36 cellular contexts compared by ENCODE assay signal in genomic region chr10:99967961-99968360, GRCh38.
"Had no signal": no experiment of that assay in that cellular context is flagged by ENCODE, and none has a peak within 500 bp of the region (broad histone marks: within the 10 kb centered on the region; RNA-seq: fewer than 3 reads in every experiment).

No MANE protein-coding gene starts in this region.

- H3K36me3 ChIP-seq: breast epithelium, colonic mucosa had no signal

- H3K9me3 Mint-ChIP-seq: activated B cell treated with CpG ODN at 0.5 μM for 24 hours; activated CD4-positive, alpha-beta memory T cell treated with anti-CD3 and anti-CD28 coated beads for 36 hours; activated CD4-positive, alpha-beta T cell treated with anti-CD3 and anti-CD28 coated beads, Interleukin-2, amount 10 ng/mL, durations not matched to agents 24 days and 14 days; activated naive CD4-positive, alpha-beta T cell treated with anti-CD3 and anti-CD28 coated beads for 36 hours; activated naive CD4-positive, alpha-beta T cell treated with anti-CD3 and anti-CD28 coated beads, Interleukin-2, amount 50 U/mL, for 24 hours; activated naive CD8-positive, alpha-beta T cell treated with anti-CD3 and anti-CD28 coated beads for 36 hours; activated naive CD8-positive, alpha-beta T cell treated with anti-CD3 and anti-CD28 coated beads, Interleukin-2, amount 50 U/mL, for 24 hours; activated T-helper 1 cell treated with anti-CD3 and anti-CD28 coated beads, Interleukin-12 subunit alpha, Interleukin-12 subunit beta, Interleukin-2, Interleukin-4 antibody, amounts not matched to agents 30 ng/mL and 10 ng/mL and 1 ng/mL, durations not matched to agents 14 hours and 24 hours and 36 hours; activated T-helper 2 cell treated with anti-CD3 and anti-CD28 coated beads, Interferon-gamma antibody, Interleukin-2, Interleukin-4, amounts not matched to agents 10 μg/mL and 5 μg/mL and 100 μg/mL, durations not matched to agents 14 hours and 24 hours and 36 hours; brain; T-helper 2 cell treated with Interferon-gamma antibody and Interleukin-4, amounts not matched to agents 5 μg/mL and 100 μg/mL, for 36 hours had no signal

- H3K4me3 Mint-ChIP-seq: activated B cell treated with CpG ODN at 0.5 μM for 24 hours; activated CD4-positive, alpha-beta memory T cell treated with anti-CD3 and anti-CD28 coated beads for 36 hours; activated CD4-positive, alpha-beta T cell treated with anti-CD3 and anti-CD28 coated beads for 36 hours; activated CD4-positive, alpha-beta T cell treated with anti-CD3 and anti-CD28 coated beads, Interleukin-2, amount 10 ng/mL, durations not matched to agents 24 days and 14 days; activated CD8-positive, alpha-beta memory T cell treated with anti-CD3 and anti-CD28 coated beads, Interleukin-2, amount 10 ng/mL, durations not matched to agents 7 days and 5 days; activated CD8-positive, alpha-beta T cell treated with anti-CD3 and anti-CD28 coated beads, Interleukin-2, amount 10 ng/mL, durations not matched to agents 7 days and 5 days; activated naive CD4-positive, alpha-beta T cell treated with anti-CD3 and anti-CD28 coated beads for 36 hours; activated naive CD4-positive, alpha-beta T cell treated with anti-CD3 and anti-CD28 coated beads, Interleukin-2, amount 50 U/mL, for 24 hours; activated naive CD8-positive, alpha-beta T cell treated with anti-CD3 and anti-CD28 coated beads for 36 hours; activated naive CD8-positive, alpha-beta T cell treated with anti-CD3 and anti-CD28 coated beads, Interleukin-2, amount 50 U/mL, for 24 hours; activated T-helper 1 cell treated with anti-CD3 and anti-CD28 coated beads, Interleukin-12 subunit alpha, Interleukin-12 subunit beta, Interleukin-2, Interleukin-4 antibody, amounts not matched to agents 30 ng/mL and 10 ng/mL and 1 ng/mL, durations not matched to agents 14 hours and 24 hours and 36 hours; brain; T-helper 17 cell; T-helper 2 cell treated with Interferon-gamma antibody and Interleukin-4, amounts not matched to agents 5 μg/mL and 100 μg/mL, for 36 hours had no signal

- H3K4me2 ChIP-seq: hepatocyte had no signal

- H3K27ac ChIP-seq: adrenal gland, ascending aorta, breast epithelium, cardiac muscle cell, colonic mucosa, esophagus muscularis mucosa, foreskin keratinocyte, gastrocnemius medialis, heart right ventricle, hepatocyte, WERI-Rb-1 had no signal

- H3K9me3 ChIP-seq: adrenal gland, ascending aorta, breast epithelium, colonic mucosa, esophagus muscularis mucosa, gastrocnemius medialis, heart right ventricle had no signal

- H3K4me1 Mint-ChIP-seq: activated CD4-positive, alpha-beta T cell treated with anti-CD3 and anti-CD28 coated beads for 36 hours; activated naive CD4-positive, alpha-beta T cell treated with anti-CD3 and anti-CD28 coated beads, Interleukin-2, amount 50 U/mL, for 24 hours; activated naive CD8-positive, alpha-beta T cell treated with anti-CD3 and anti-CD28 coated beads, Interleukin-2, amount 50 U/mL, for 24 hours; brain; T-helper 17 cell had no signal

- H3K4me3 ChIP-seq: adrenal gland, ascending aorta, breast epithelium, cardiac muscle cell, colonic mucosa, esophagus muscularis mucosa, gastrocnemius medialis, heart right ventricle, hepatocyte had no signal

- H3K4me1 ChIP-seq: ascending aorta, breast epithelium, colonic mucosa, gastrocnemius medialis had no signal

- H2AFZ ChIP-seq: hepatocyte had no signal

- H3K27me3 ChIP-seq: adrenal gland, ascending aorta, breast epithelium, cardiac muscle cell, colonic mucosa, esophagus muscularis mucosa, foreskin keratinocyte, gastrocnemius medialis, heart right ventricle, hepatocyte had no signal

- H3K27ac Mint-ChIP-seq: activated B cell treated with CpG ODN at 0.5 μM for 24 hours; activated CD4-positive, alpha-beta memory T cell treated with anti-CD3 and anti-CD28 coated beads for 36 hours; activated CD4-positive, alpha-beta T cell treated with anti-CD3 and anti-CD28 coated beads for 36 hours; activated CD4-positive, alpha-beta T cell treated with anti-CD3 and anti-CD28 coated beads, Interleukin-2, amount 10 ng/mL, durations not matched to agents 24 days and 14 days; activated CD8-positive, alpha-beta memory T cell treated with anti-CD3 and anti-CD28 coated beads, Interleukin-2, amount 10 ng/mL, durations not matched to agents 7 days and 5 days; activated CD8-positive, alpha-beta T cell treated with anti-CD3 and anti-CD28 coated beads, Interleukin-2, amount 10 ng/mL, durations not matched to agents 7 days and 5 days; activated naive CD4-positive, alpha-beta T cell treated with anti-CD3 and anti-CD28 coated beads for 36 hours; activated naive CD4-positive, alpha-beta T cell treated with anti-CD3 and anti-CD28 coated beads, Interleukin-2, amount 50 U/mL, for 24 hours; activated naive CD8-positive, alpha-beta T cell treated with anti-CD3 and anti-CD28 coated beads for 36 hours; activated naive CD8-positive, alpha-beta T cell treated with anti-CD3 and anti-CD28 coated beads, Interleukin-2, amount 50 U/mL, for 24 hours; activated T-helper 1 cell treated with anti-CD3 and anti-CD28 coated beads, Interleukin-12 subunit alpha, Interleukin-12 subunit beta, Interleukin-2, Interleukin-4 antibody, amounts not matched to agents 30 ng/mL and 10 ng/mL and 1 ng/mL, durations not matched to agents 14 hours and 24 hours and 36 hours; activated T-helper 2 cell treated with anti-CD3 and anti-CD28 coated beads, Interferon-gamma antibody, Interleukin-2, Interleukin-4, amounts not matched to agents 10 μg/mL and 5 μg/mL and 100 μg/mL, durations not matched to agents 14 hours and 24 hours and 36 hours; brain; T-helper 17 cell; T-helper 2 cell treated with Interferon-gamma antibody and Interleukin-4, amounts not matched to agents 5 μg/mL and 100 μg/mL, for 36 hours had no signal

- ATAC-seq: activated CD4-positive, alpha-beta T cell treated with anti-CD3 and anti-CD28 coated beads for 36 hours; activated CD4-positive, CD25-positive, alpha-beta regulatory T cell treated with anti-CD3 and anti-CD28 coated beads, Interleukin-2, amount 50 U/mL, for 24 hours; activated CD8-positive, alpha-beta memory T cell treated with anti-CD3 and anti-CD28 coated beads, Interleukin-2, amount 10 ng/mL, durations not matched to agents 7 days and 5 days; activated CD8-positive, alpha-beta T cell treated with anti-CD3 and anti-CD28 coated beads, Interleukin-2, amount 10 ng/mL, durations not matched to agents 7 days and 5 days; activated naive CD8-positive, alpha-beta T cell treated with anti-CD3 and anti-CD28 coated beads, Interleukin-2, amount 50 U/mL, for 24 hours; foreskin keratinocyte; gastrocnemius medialis; heart right ventricle; T-helper 17 cell had no signal

- H3K27me3 Mint-ChIP-seq: activated B cell treated with CpG ODN at 0.5 μM for 24 hours; activated CD4-positive, alpha-beta memory T cell treated with anti-CD3 and anti-CD28 coated beads for 36 hours; activated CD4-positive, alpha-beta T cell treated with anti-CD3 and anti-CD28 coated beads for 36 hours; activated CD4-positive, alpha-beta T cell treated with anti-CD3 and anti-CD28 coated beads, Interleukin-2, amount 10 ng/mL, durations not matched to agents 24 days and 14 days; activated CD8-positive, alpha-beta memory T cell treated with anti-CD3 and anti-CD28 coated beads, Interleukin-2, amount 10 ng/mL, durations not matched to agents 7 days and 5 days; activated naive CD4-positive, alpha-beta T cell treated with anti-CD3 and anti-CD28 coated beads, Interleukin-2, amount 50 U/mL, for 24 hours; activated naive CD8-positive, alpha-beta T cell treated with anti-CD3 and anti-CD28 coated beads for 36 hours; activated naive CD8-positive, alpha-beta T cell treated with anti-CD3 and anti-CD28 coated beads, Interleukin-2, amount 50 U/mL, for 24 hours; brain; T-helper 17 cell had no signal

- DNase-seq: activated B cell treated with CpG ODN at 0.5 μM for 24 hours; activated CD4-positive, alpha-beta memory T cell treated with anti-CD3 and anti-CD28 coated beads for 36 hours; activated CD4-positive, alpha-beta T cell treated with anti-CD3 and anti-CD28 coated beads for 36 hours; activated CD4-positive, alpha-beta T cell treated with anti-CD3 and anti-CD28 coated beads, Interleukin-2, amount 10 ng/mL, durations not matched to agents 24 days and 14 days; activated CD8-positive, alpha-beta memory T cell treated with anti-CD3 and anti-CD28 coated beads, Interleukin-2, amount 10 ng/mL, durations not matched to agents 7 days and 5 days; activated CD8-positive, alpha-beta memory T cell treated with anti-CD3 and anti-CD28 coated beads, Interleukin-2, amount 50 U/mL, for 4 hours; activated CD8-positive, alpha-beta T cell treated with anti-CD3 and anti-CD28 coated beads, Interleukin-2, amount 10 ng/mL, durations not matched to agents 7 days and 5 days; activated effector memory CD4-positive, alpha-beta T cell treated with anti-CD3 and anti-CD28 coated beads, Interleukin-2, amount 50 U/mL, for 16 hours; activated naive CD4-positive, alpha-beta T cell treated with anti-CD3 and anti-CD28 coated beads for 36 hours; activated naive CD8-positive, alpha-beta T cell treated with anti-CD3 and anti-CD28 coated beads for 36 hours; activated naive CD8-positive, alpha-beta T cell treated with anti-CD3 and anti-CD28 coated beads, Interleukin-2, amount 50 U/mL, for 24 hours; activated T-cell treated with anti-CD3 and anti-CD28 coated beads, Interleukin-2, amount 50 U/mL, for 1 hour; activated T-cell treated with anti-CD3 and anti-CD28 coated beads, Interleukin-2, amount 50 U/mL, for 48 hours; adrenal gland; central memory CD4-positive, alpha-beta T cell; cerebellar nuclear complex; colonic mucosa; effector CD8-positive, alpha-beta T cell; erythroblast; foreskin keratinocyte; gastrocnemius medialis; heart right ventricle; T-helper 17 cell; T1000; WERI-Rb-1 had no signal
